ENCODE assay signal across 2 cellular contexts in the genomic region with DNA sequence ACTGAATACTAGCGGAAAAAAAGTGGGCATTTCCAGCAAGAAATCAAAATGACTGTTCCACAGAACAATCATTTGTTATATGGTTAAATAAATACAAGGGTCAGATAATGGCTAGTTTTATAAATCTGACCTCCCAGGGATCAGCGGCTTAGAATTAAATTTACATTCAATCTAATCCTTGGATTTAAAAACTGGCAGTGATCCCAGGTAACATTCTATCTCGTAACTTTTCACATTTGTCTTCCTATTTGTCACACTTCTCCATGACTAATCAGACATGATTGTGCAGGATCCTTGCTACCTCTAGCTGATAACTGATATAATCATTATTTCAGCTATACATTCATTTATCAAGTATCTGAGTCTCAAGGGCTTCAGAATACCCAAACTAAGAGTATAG.
TF ChIP-seq lines count a peak whose summit lies in the region.

No MANE protein-coding gene starts in this region.

TF ChIP-seq in SK-N-SH, 30 proteins besides CTCF, POLR2A, EP300 and RAD21 (continued from another document and continues in another):
- no peak for TF ChIP-seq MEF2A (IDR thresholded peaks at IDR 0.05; ENCODE audit: borderline replicate concordance, low read depth)
- no peak for TF ChIP-seq CHD2 (IDR thresholded peaks at IDR 0.05; ENCODE audit: low read length, partially characterized antibody)
- TF ChIP-seq, protein P1, sequence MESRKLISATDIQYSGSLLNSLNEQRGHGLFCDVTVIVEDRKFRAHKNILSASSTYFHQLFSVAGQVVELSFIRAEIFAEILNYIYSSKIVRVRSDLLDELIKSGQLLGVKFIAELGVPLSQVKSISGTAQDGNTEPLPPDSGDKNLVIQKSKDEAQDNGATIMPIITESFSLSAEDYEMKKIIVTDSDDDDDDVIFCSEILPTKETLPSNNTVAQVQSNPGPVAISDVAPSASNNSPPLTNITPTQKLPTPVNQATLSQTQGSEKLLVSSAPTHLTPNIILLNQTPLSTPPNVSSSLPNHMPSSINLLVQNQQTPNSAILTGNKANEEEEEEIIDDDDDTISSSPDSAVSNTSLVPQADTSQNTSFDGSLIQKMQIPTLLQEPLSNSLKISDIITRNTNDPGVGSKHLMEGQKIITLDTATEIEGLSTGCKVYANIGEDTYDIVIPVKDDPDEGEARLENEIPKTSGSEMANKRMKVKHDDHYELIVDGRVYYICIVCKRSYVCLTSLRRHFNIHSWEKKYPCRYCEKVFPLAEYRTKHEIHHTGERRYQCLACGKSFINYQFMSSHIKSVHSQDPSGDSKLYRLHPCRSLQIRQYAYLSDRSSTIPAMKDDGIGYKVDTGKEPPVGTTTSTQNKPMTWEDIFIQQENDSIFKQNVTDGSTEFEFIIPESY (IDR thresholded peaks at IDR 0.05; ENCODE audit: borderline replicate concordance, low read depth), result no peak
- TF ChIP-seq, protein P2, sequence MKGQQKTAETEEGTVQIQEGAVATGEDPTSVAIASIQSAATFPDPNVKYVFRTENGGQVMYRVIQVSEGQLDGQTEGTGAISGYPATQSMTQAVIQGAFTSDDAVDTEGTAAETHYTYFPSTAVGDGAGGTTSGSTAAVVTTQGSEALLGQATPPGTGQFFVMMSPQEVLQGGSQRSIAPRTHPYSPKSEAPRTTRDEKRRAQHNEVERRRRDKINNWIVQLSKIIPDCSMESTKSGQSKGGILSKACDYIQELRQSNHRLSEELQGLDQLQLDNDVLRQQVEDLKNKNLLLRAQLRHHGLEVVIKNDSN (IDR thresholded peaks at IDR 0.05; ENCODE audit: borderline replicate concordance, low read depth), result no peak
- no peak for TF ChIP-seq RXRA (IDR thresholded peaks at IDR 0.05; ENCODE audit: borderline replicate concordance, low read depth)
- no peak for TF ChIP-seq SIN3A (IDR thresholded peaks at IDR 0.05; ENCODE audit: borderline replicate concordance, low read depth, low read length)
- peak; percentile 88 for TF ChIP-seq PBX3 (IDR thresholded peaks at IDR 0.05)
- no peak for TF ChIP-seq POLR2AphosphoS5 (IDR thresholded peaks at IDR 0.05; ENCODE audit: low read depth, low read length)
- no peak for TF ChIP-seq RCOR1 (IDR thresholded peaks at IDR 0.05; ENCODE audit: low read length)
- no peak for TF ChIP-seq GABPA (IDR thresholded peaks at IDR 0.05; ENCODE audit: low read depth)
- no peak for TF ChIP-seq IRF3 (IDR thresholded peaks at IDR 0.05; ENCODE audit: low read depth, low read length)
- TF ChIP-seq YY1 (IDR thresholded peaks at IDR 0.05; ENCODE audit: low read depth), result no peak
- TF ChIP-seq REST (IDR thresholded peaks at IDR 0.05; ENCODE audit: low read depth, low read length), result no peak
- no peak for TF ChIP-seq EZH2phosphoT487 (IDR thresholded peaks at IDR 0.05; ENCODE audit: borderline replicate concordance, low read depth)
- no peak for TF ChIP-seq MXI1 (IDR thresholded peaks at IDR 0.05; ENCODE audit: low read depth, low read length)
- no peak for TF ChIP-seq FOXM1 (IDR thresholded peaks at IDR 0.05; ENCODE audit: low read depth)
- TF ChIP-seq ELF1 (IDR thresholded peaks at IDR 0.05), result no peak
- TF ChIP-seq FOSL2 (IDR thresholded peaks at IDR 0.05; ENCODE audit: borderline replicate concordance, low read depth), result peak; percentile 35; the same call in 1 of the 2 replicates
- no peak for TF ChIP-seq NRF1 (IDR thresholded peaks at IDR 0.05; ENCODE audit: low read depth, low read length)
- TF ChIP-seq RFX5 (IDR thresholded peaks at IDR 0.05; ENCODE audit: low read length), result no peak
- TF ChIP-seq FOXJ3 (CRISPR knock-in tag; IDR thresholded peaks at IDR 0.05), result no peak
- TF ChIP-seq, protein P3, sequence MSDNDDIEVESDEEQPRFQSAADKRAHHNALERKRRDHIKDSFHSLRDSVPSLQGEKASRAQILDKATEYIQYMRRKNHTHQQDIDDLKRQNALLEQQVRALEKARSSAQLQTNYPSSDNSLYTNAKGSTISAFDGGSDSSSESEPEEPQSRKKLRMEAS (IDR thresholded peaks at IDR 0.05; ENCODE audit: low read depth), result no peak

TF ChIP-seq in SK-N-SH treated with all-trans-retinoic acid at 6 μM for 48 hours, 23 proteins besides CTCF, POLR2A, EP300 and RAD21:
- TF ChIP-seq, protein P4, sequence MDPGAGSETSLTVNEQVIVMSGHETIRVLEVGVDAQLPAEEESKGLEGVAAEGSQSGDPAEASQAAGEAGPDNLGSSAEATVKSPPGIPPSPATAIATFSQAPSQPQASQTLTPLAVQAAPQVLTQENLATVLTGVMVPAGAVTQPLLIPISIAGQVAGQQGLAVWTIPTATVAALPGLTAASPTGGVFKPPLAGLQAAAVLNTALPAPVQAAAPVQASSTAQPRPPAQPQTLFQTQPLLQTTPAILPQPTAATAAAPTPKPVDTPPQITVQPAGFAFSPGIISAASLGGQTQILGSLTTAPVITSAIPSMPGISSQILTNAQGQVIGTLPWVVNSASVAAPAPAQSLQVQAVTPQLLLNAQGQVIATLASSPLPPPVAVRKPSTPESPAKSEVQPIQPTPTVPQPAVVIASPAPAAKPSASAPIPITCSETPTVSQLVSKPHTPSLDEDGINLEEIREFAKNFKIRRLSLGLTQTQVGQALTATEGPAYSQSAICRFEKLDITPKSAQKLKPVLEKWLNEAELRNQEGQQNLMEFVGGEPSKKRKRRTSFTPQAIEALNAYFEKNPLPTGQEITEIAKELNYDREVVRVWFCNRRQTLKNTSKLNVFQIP (CRISPR knock-in tag; IDR thresholded peaks at IDR 0.05; ENCODE audit: borderline replicate concordance, low read depth), result no peak
- TF ChIP-seq ZC3H10 (CRISPR knock-in tag; IDR thresholded peaks at IDR 0.05) (no peak), CSRNP3 (CRISPR knock-in tag; IDR thresholded peaks at IDR 0.05) (no peak), ZNF8 (CRISPR knock-in tag; IDR thresholded peaks at IDR 0.05) (no peak), ZNF565 (CRISPR knock-in tag; conservative IDR thresholded peaks at IDR 0.05; ENCODE audit: low read depth) (no peak), SNAI2 (CRISPR knock-in tag; IDR thresholded peaks at IDR 0.05) (no peak), OSR1 (CRISPR knock-in tag; IDR thresholded peaks at IDR 0.05) (no peak), GLIS3 (CRISPR knock-in tag; IDR thresholded peaks at IDR 0.05) (no peak), RARB (CRISPR knock-in tag; IDR thresholded peaks at IDR 0.05) (no peak)
